8 cellular contexts compared by ENCODE assay signal in the genomic region with DNA sequence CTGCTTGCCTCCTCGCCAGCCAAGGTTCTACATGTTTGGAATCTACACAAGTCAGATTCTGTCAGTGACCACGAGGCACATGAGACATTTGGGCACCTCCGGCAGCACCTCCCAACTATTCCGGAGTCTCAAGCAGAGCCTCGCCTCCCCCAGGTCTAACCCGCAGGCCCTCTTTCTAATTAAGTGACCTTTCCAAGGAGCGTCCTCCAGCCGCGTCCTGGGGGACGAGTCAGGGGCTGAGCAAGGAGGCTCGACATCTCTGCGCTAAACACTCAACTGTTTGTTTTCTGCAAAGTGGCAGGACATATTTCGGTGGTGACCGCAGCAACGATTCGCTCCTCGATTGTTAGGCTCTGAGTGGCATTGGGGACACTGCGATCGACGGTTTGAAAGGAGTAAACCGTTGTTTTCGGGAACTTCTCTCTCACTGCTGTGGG. TPM values are rescaled to one million over a fixed set of nuclear protein-coding genes. Genes with fewer than 3 reads are reported as not detected.
DNase-seq lines count a peak whose midpoint lies in the region; ATAC-seq, FAIRE-seq and TF ChIP-seq lines count a peak whose summit lies in the region.

No MANE protein-coding gene starts in this region.

- peaks cover 9% of the 10 kb centered on the region for H3K4me1 ChIP-seq in astrocyte (ENCODE audit: insufficient read depth, low read length)

- no peak for ATAC-seq in CD4-positive, alpha-beta T cell (ENCODE audit: poor library complexity)
- ATAC-seq in HG03066 (IDR thresholded peaks at IDR 0.05; ENCODE audit: low read depth, unreplicated experiment) (peak; percentile 4), HG02852 (IDR thresholded peaks at IDR 0.05; ENCODE audit: unreplicated experiment) (no peak)
- ATAC-seq in stimulated activated naive CD8-positive, alpha-beta T cell treated with anti-CD3 and anti-CD28 coated beads, Interleukin-15, Interleukin-2, amounts not matched to agents 100 U/mL and 50 U/mL, for 24 hours: peak; percentile 10

- peak overlapping the region; percentile 87 for H3K4me2 ChIP-seq in astrocyte (ENCODE audit: low read length)

- H3K9ac ChIP-seq in astrocyte (ENCODE audit: low read length): peak overlapping the region; percentile 82

- peaks cover 35% of the 10 kb centered on the region for H3K27me3 ChIP-seq in CD4-positive, alpha-beta T cell (ENCODE audit: control insufficient read depth, insufficient read depth, low read length)
- H3K27me3 ChIP-seq in astrocyte (ENCODE audit: insufficient read depth, low read length): peaks cover 21% of the 10 kb centered on the region

- no peaks in the 10 kb centered on the region for H3K79me2 ChIP-seq in astrocyte (ENCODE audit: insufficient read depth, low read length)

- no peak for FAIRE-seq in astrocyte (lab: Jason Lieb, UNC)

- POLR2A ChIA-PET in CD4-positive, alpha-beta T cell (lab: Charles Lee): no interaction called here

- H3K4me3 ChIP-seq in astrocyte (ENCODE audit: insufficient read depth, low read depth, low read length): peak overlapping the region; percentile 90

- TF ChIP-seq CTCF in CD4-positive, alpha-beta T cell (IDR thresholded peaks at IDR 0.05): no peak
- TF ChIP-seq CTCF in astrocyte (IDR thresholded peaks at IDR 0.05; ENCODE audit: insufficient read depth, low read depth, low read length): no peak

- intact Hi-C loops in CD4-positive, alpha-beta T cell (cut with DNase I, micrococcal nuclease): no loop called here

- H3K27ac ChIP-seq in CD4-positive, alpha-beta T cell (ENCODE audit: low read depth, low read length): no peak overlapping the region
- H3K27ac ChIP-seq in astrocyte (ENCODE audit: low read depth, low read length): no peak overlapping the region

- peak overlapping the region; percentile 95 for H2AFZ ChIP-seq in astrocyte (ENCODE audit: low read depth, low read length)

- peaks cover 8% of the 10 kb centered on the region for H3K4me1 Mint-ChIP-seq in CD4-positive, alpha-beta T cell (ENCODE audit: low read depth)
- peaks cover 9% of the 10 kb centered on the region for H3K4me1 Mint-ChIP-seq in astrocyte (ENCODE audit: low read depth, unreplicated experiment)

- peak overlapping the region; percentile 78 for H3K4me3 Mint-ChIP-seq in CD4-positive, alpha-beta T cell
- H3K4me3 Mint-ChIP-seq in astrocyte (ENCODE audit: unreplicated experiment): peak overlapping the region; percentile 89

- no peaks in the 10 kb centered on the region for H3K36me3 Mint-ChIP-seq in CD4-positive, alpha-beta T cell (ENCODE audit: low read depth)
- peaks cover 2% of the 10 kb centered on the region for H3K36me3 Mint-ChIP-seq in astrocyte (ENCODE audit: low read depth, unreplicated experiment)

- peaks cover 83% of the 10 kb centered on the region for H3K27me3 Mint-ChIP-seq in CD4-positive, alpha-beta T cell
- H3K27me3 Mint-ChIP-seq in astrocyte (ENCODE audit: low read depth, unreplicated experiment): peaks cover 24% of the 10 kb centered on the region

- no peaks in the 10 kb centered on the region for H3K36me3 ChIP-seq in astrocyte (ENCODE audit: insufficient read depth, low read length)

- CTCF ChIA-PET in CD4-positive, alpha-beta T cell (lab: Charles Lee): no interaction called here

- H3K27ac Mint-ChIP-seq in CD4-positive, alpha-beta T cell: no peak overlapping the region
- H3K27ac Mint-ChIP-seq in astrocyte (ENCODE audit: unreplicated experiment): peak overlapping the region; percentile 41

- H4K20me1 ChIP-seq in astrocyte (ENCODE audit: insufficient read depth, low read length): no peaks in the 10 kb centered on the region

- H3K9me3 ChIP-seq in CD4-positive, alpha-beta T cell (ENCODE audit: control insufficient read depth, low read length): no peaks in the 10 kb centered on the region
- no peaks in the 10 kb centered on the region for H3K9me3 ChIP-seq in astrocyte (ENCODE audit: insufficient read depth, low read depth, low read length)

- no peaks in the 10 kb centered on the region for H3K9me3 Mint-ChIP-seq in CD4-positive, alpha-beta T cell
- H3K9me3 Mint-ChIP-seq in astrocyte (ENCODE audit: unreplicated experiment): no peaks in the 10 kb centered on the region

- no peak for DNase-seq in CD4-positive, alpha-beta T cell
- DNase-seq in astrocyte (ENCODE audit: low read depth) (no peak), iris pigment epithelial cell (ENCODE audit: low read depth) (peak; percentile 3), CD1c-positive myeloid dendritic cell (ENCODE audit: extremely low spot score) (no peak), T-helper 9 cell (no peak)
- no peak for DNase-seq in stimulated activated naive CD8-positive, alpha-beta T cell treated with anti-CD3 and anti-CD28 coated beads, Interleukin-15, Interleukin-2, amounts not matched to agents 100 U/mL and 50 U/mL, for 24 hours

RNA-seq across cellular contexts. Expression of a gene that starts 0.7 kb away (rescaled TPM):
- not detected for total RNA-seq in CD4-positive, alpha-beta T cell
- total RNA-seq in astrocyte: 19.3 and 22.7 TPM in 2 replicates

RNA-seq across cellular contexts. Expression of a gene that starts 48.7 kb away (rescaled TPM):
- 10 to 100 TPM; 38.8 to 43.6 TPM for total RNA-seq in CD4-positive, alpha-beta T cell
- total RNA-seq in astrocyte: 92.5 and 98.7 TPM in 2 replicates

Comparison
In these comparisons a context has a peak if more than half of its experiments do, and no peak if none do; other contexts are left out.
1. ATAC-seq: peak in HG03066 (single experiment) and stimulated activated naive CD8-positive, alpha-beta T cell treated with anti-CD3 and anti-CD28 coated beads, Interleukin-15, Interleukin-2, amounts not matched to agents 100 U/mL and 50 U/mL, for 24 hours (single experiment); none in CD4-positive, alpha-beta T cell (single experiment) and HG02852 (single experiment).
2. RNA of a gene that starts 0.7 kb away (total RNA-seq): 19.3 to 22.7 TPM in astrocyte; not detected in CD4-positive, alpha-beta T cell; every median in the first group is over 10 times any median in the second.